In genomic region chr11:111176603-111177002, GRCh38 we compare ENCODE assay signal across 12 cellular contexts.
DNase-seq lines count a peak whose midpoint lies in the region; ATAC-seq, FAIRE-seq and TF ChIP-seq lines count a peak whose summit lies in the region.
"Had no signal": no experiment of that assay in that cellular context is flagged by ENCODE, and none has a peak within 500 bp of the region (broad histone marks: within the 10 kb centered on the region; RNA-seq: fewer than 3 reads in every experiment).

No MANE protein-coding gene starts in this region.

- peak overlapping the region; percentile 64 for H2AFZ ChIP-seq in OCI-LY7 (ENCODE audit: low read length)

- H3K36me3 ChIP-seq in OCI-LY7 (ENCODE audit: insufficient read depth, low read length) (no peaks in the 10 kb centered on the region), lower lobe of right lung (no peaks in the 10 kb centered on the region)
- H3K36me3 ChIP-seq: adrenal gland had no signal

- peaks cover 70% of the 10 kb centered on the region for H3K4me1 ChIP-seq in OCI-LY7 (ENCODE audit: insufficient read depth, low read length, poor library complexity, severe bottlenecking)
- H3K4me1 ChIP-seq in foreskin keratinocyte: peaks cover 22% of the 10 kb centered on the region
- no peaks in the 10 kb centered on the region for H3K4me1 ChIP-seq in lower lobe of right lung
- H3K4me1 ChIP-seq: adrenal gland had no signal

- peak overlapping the region; percentile 80 for H3K4me2 ChIP-seq in OCI-LY7 (ENCODE audit: low read length)
- H3K4me2 ChIP-seq: smooth muscle cell had no signal

- POLR2A ChIA-PET in OCI-LY7 (lab: Charles Lee): interaction anchor here (0.7 to 2.0 kb wide), 17 partner anchors 10 to 261 kb away, joined by 3 to 12 read pairs (median 3); partner anchors contain the start of gene POU2AF1

- FAIRE-seq in GM18507 (lab: Jason Lieb, UNC): peak; percentile 83

- H3K9me3 ChIP-seq in OCI-LY7 (ENCODE audit: low read length): no peaks in the 10 kb centered on the region
- no peaks in the 10 kb centered on the region for H3K9me3 ChIP-seq in lower lobe of right lung
- H3K9me3 ChIP-seq: adrenal gland had no signal

- H3K27ac ChIP-seq in OCI-LY7 (ENCODE audit: low read depth, low read length, poor library complexity, severe bottlenecking) (peak overlapping the region; percentile 98), foreskin keratinocyte (no peak overlapping the region), lower lobe of right lung (no peak overlapping the region)
- H3K27ac ChIP-seq: adrenal gland, C4-2B had no signal

- no peak for DNase-seq in GM18507 (ENCODE audit: extremely low spot score, insufficient read length, low read depth)
- DNase-seq in OCI-LY7 (ENCODE audit: low spot score): peak; percentile 52
- DNase-seq in foreskin keratinocyte: no peak
- DNase-seq in NCI-H1694 (lab: John Stamatoyannopoulos, UW): no peak
- no peak for DNase-seq in lower lobe of right lung
- DNase-seq: activated CD8-positive, alpha-beta memory T cell treated with anti-CD3 and anti-CD28 coated beads, Interleukin-2, amount 50 U/mL, for 48 hours; adrenal gland had no signal

- H3K27me3 ChIP-seq in foreskin keratinocyte: no peaks in the 10 kb centered on the region
- no peaks in the 10 kb centered on the region for H3K27me3 ChIP-seq in lower lobe of right lung (ENCODE audit: low read depth)
- H3K27me3 ChIP-seq: adrenal gland had no signal

- H3K4me3 ChIP-seq in OCI-LY7 (ENCODE audit: low read depth, low read length, poor library complexity, severe bottlenecking): peak overlapping the region; percentile 53
- H3K4me3 ChIP-seq in lower lobe of right lung: no peak overlapping the region
- H3K4me3 ChIP-seq: adrenal gland, smooth muscle cell had no signal

- H3K79me2 ChIP-seq in OCI-LY7 (ENCODE audit: insufficient read depth, low read depth, low read length): no peaks in the 10 kb centered on the region

- no peaks in the 10 kb centered on the region for H3K9me2 ChIP-seq in OCI-LY7 (ENCODE audit: insufficient read depth, low read length)

- ATAC-seq in GM21423 (IDR thresholded peaks at IDR 0.05; ENCODE audit: unreplicated experiment) (peak; percentile 41), HG03045 (IDR thresholded peaks at IDR 0.05; ENCODE audit: unreplicated experiment) (peak; percentile 35), GM21360 (IDR thresholded peaks at IDR 0.05; ENCODE audit: unreplicated experiment) (no peak), foreskin keratinocyte (no peak), lower lobe of right lung (no peak)

- intact Hi-C loops in OCI-LY7 (cut with micrococcal nuclease; ENCODE audit: unreplicated experiment): loop anchor here (1.0 to 5.0 kb wide), 6 partner anchors 54 to 261 kb away; partner anchors contain the start of gene POU2AF1
- intact Hi-C loops in lower lobe of right lung (cut with DNase I): no loop called here

- TF ChIP-seq CTCF in OCI-LY7 (conservative IDR thresholded peaks at IDR 0.05; ENCODE audit: low read length) (no peak), foreskin keratinocyte (conservative IDR thresholded peaks at IDR 0.05) (no peak), lower lobe of right lung (IDR thresholded peaks at IDR 0.05) (no peak)

- BruUV-seq in OCI-LY7 (replicated peaks; lab: Mats Ljungman, UMichigan): no TSS peak

- H4K20me1 ChIP-seq in OCI-LY7 (ENCODE audit: insufficient read depth, low read length): no peaks in the 10 kb centered on the region

- CTCF ChIA-PET in OCI-LY7 (lab: Charles Lee; ENCODE audit: unreplicated experiment): interaction anchor here (0.5 to 1.6 kb wide), 4 partner anchors 9 to 296 kb away, joined by 3 to 4 read pairs (median 3); no protein-coding TSS in a partner anchor

Comparison
In these comparisons a context has a peak if more than half of its experiments do, and no peak if none do; other contexts are left out.
1. ATAC-seq: peak in GM21423 (single experiment) and HG03045 (single experiment); none in GM21360 (single experiment), foreskin keratinocyte (single experiment) and lower lobe of right lung (0 of 2).